Comparison of ENCODE assay signal across 15 cellular contexts in the genomic region with DNA sequence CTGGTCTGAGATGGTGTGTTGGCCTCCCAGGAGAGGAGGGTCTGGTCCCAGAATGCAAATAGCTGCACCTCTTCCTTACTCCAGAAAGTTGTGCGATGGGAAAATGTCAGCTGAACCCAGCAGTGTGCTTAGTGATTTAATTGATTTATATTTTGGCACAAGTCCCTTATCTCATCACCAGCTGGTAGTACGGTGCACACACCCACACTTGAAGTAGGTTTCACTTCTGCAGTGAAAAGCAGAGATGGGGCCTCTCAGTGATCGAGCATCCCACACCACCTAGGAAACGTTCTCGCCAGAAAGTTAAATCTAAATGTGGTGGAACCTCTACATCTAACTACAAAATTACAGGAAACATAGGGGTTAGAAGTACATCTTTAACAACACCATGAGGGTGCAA.
DNase-seq lines count a peak whose midpoint lies in the region; ATAC-seq and TF ChIP-seq lines count a peak whose summit lies in the region.
"Had no signal": no experiment of that assay in that cellular context is flagged by ENCODE, and none has a peak within 500 bp of the region (broad histone marks: within the 10 kb centered on the region; RNA-seq: fewer than 3 reads in every experiment).

No MANE protein-coding gene starts in this region.

- H3K9me3 ChIP-seq in uterus, result no peaks in the 10 kb centered on the region

- ATAC-seq in GM19455 (IDR thresholded peaks at IDR 0.05; ENCODE audit: unreplicated experiment) (peak; percentile 85), HG02885 (IDR thresholded peaks at IDR 0.05; ENCODE audit: poor library complexity, unreplicated experiment) (peak; percentile 91)

- H3K4me1 ChIP-seq in uterus, result no peaks in the 10 kb centered on the region

- in situ Hi-C loops in GM13977 (cut with MboI; ENCODE audit: low pct_unique_long_range_greater_than_20kb, low sequenced_read_pairs, unreplicated experiment), result no loop called here

- H3K36me3 ChIP-seq in uterus, result no peaks in the 10 kb centered on the region

- H3K27ac ChIP-seq in uterus, result no peak overlapping the region
- H3K27ac ChIP-seq: coronary artery had no signal

- intact Hi-C loops in uterus (cut with DNase I; ENCODE audit: low total_unique reads), result no loop called here

- DNase-seq in GM13977 (ENCODE audit: low spot score) (peak; percentile 52), NCI-H2029 (lab: John Stamatoyannopoulos, UW) (peak; percentile 5), uterus (no peak), NCI-H1105 (lab: John Stamatoyannopoulos, UW) (no peak), activated T-cell treated with anti-CD3 and anti-CD28 coated beads for 4 hours (no peak)
- no peak for DNase-seq in activated naive CD4-positive, alpha-beta T cell treated with anti-CD3 and anti-CD28 coated beads, Interleukin-2, amount 50 U/mL, for 16 hours
- DNase-seq: activated CD8-positive, alpha-beta memory T cell treated with anti-CD3 and anti-CD28 coated beads for 24 hours; activated naive CD8-positive, alpha-beta T cell treated with anti-CD3 and anti-CD28 coated beads, Interleukin-2, amount 10 ng/mL, durations not matched to agents 7 days and 5 days; islet precursor cell; naive B cell; NCI-H1092; T-helper 1 cell had no signal

- no peak for TF ChIP-seq CTCF in GM13977 (IDR thresholded peaks at IDR 0.05; ENCODE audit: extremely low read depth, insufficient read depth, missing control alignments)
- no peak for TF ChIP-seq CTCF in uterus (IDR thresholded peaks at IDR 0.05)

- no peak overlapping the region for H3K4me3 ChIP-seq in uterus
- H3K4me3 ChIP-seq: coronary artery had no signal

- no peak for TF ChIP-seq POLR2A in uterus (IDR thresholded peaks at IDR 0.05)

- H3K27me3 ChIP-seq in uterus, result no peaks in the 10 kb centered on the region

Comparison
In these comparisons a context has a peak if more than half of its experiments do, and no peak if none do; other contexts are left out.
1. DNase-seq: peak in GM13977 (single experiment) and NCI-H2029 (single experiment); none in uterus (0 of 2), activated naive CD4-positive, alpha-beta T cell treated with anti-CD3 and anti-CD28 coated beads, Interleukin-2, amount 50 U/mL, for 16 hours (single experiment), NCI-H1105 (single experiment) and activated T-cell treated with anti-CD3 and anti-CD28 coated beads for 4 hours (single experiment).